ENCODE assay signal across 29 cellular contexts in the genomic region with DNA sequence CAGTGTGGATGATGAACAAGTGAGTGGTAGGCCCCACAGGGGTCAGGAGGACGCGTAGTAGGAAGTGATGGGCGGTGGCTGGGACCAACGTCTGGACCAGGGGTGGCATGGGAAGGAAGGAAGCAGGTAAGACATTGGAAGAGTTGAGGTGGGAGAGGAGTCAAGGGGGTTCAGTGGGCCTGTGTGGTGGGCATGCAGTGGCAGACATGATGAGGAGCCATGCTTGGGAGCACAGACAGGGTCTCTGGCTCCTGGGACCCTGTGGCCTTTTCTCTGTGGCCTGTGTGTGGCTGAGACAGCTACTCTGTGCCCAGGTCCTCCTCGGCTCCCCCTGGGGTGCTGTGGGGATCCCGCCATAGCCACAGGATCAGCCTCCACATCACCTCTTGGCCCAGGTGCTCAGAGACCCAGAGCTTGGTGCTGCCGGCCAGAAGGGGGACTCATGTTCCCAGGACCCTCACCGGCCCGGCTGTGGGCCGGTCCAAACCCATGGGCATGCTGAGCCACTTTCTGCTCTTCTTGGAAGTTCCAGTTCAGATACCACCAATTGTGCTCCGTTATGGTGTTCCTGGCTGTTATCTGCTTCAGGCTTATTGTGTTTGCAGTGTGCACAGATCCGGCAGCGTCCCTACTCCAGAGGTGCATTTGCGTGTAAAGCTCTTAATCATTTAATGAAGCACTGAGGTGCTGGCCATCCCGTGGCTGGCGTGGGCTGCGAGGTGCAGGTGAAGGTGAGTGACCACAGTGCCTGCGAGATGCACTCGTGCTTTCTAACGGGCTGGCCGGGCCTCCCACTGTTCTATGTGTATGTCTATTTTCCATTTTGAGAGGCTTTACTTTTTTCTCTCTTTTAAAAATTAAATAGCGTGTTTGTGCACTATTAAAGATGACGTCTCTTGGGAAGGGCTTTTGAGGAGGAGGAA.
"Had no signal": no experiment of that assay in that cellular context is flagged by ENCODE, and none has a peak within 500 bp of the region (broad histone marks: within the 10 kb centered on the region; RNA-seq: fewer than 3 reads in every experiment).

No MANE protein-coding gene starts in this region.

- H3K9me3 ChIP-seq: SJCRH30 had no signal

- H3K27me3 ChIP-seq: SJCRH30 had no signal

- H3K36me3 ChIP-seq: brain microvascular endothelial cell, MG63, SJCRH30, WERI-Rb-1 had no signal

- H3K4me1 ChIP-seq: SJCRH30 had no signal

- H3K36me3 Mint-ChIP-seq: activated naive CD8-positive, alpha-beta T cell treated with anti-CD3 and anti-CD28 coated beads for 36 hours had no signal

- ATAC-seq: activated CD8-positive, alpha-beta T cell treated with anti-CD3 and anti-CD28 coated beads, Interleukin-2, amount 10 ng/mL, durations not matched to agents 7 days and 5 days; activated T-cell treated with anti-CD3 and anti-CD28 coated beads, Interleukin-2, amount 50 U/mL, for 72 hours; activated T-helper 17 cell treated with anti-CD3 and anti-CD28 coated beads, Interleukin-2, amount 50 U/mL, for 72 hours; Panc1 had no signal

- H3K4me1 Mint-ChIP-seq: activated naive CD8-positive, alpha-beta T cell treated with anti-CD3 and anti-CD28 coated beads for 36 hours; activated T-helper 17 cell treated with anti-CD3 and anti-CD28 coated beads, Interleukin-2, amount 50 U/mL, for 72 hours had no signal

- H3K27ac Mint-ChIP-seq: activated CD8-positive, alpha-beta T cell treated with anti-CD3 and anti-CD28 coated beads, Interleukin-2, amount 10 ng/mL, durations not matched to agents 7 days and 5 days; activated naive CD8-positive, alpha-beta T cell treated with anti-CD3 and anti-CD28 coated beads for 36 hours; activated T-cell treated with anti-CD3 and anti-CD28 coated beads, Interleukin-2, amount 50 U/mL, for 72 hours; activated T-helper 17 cell treated with anti-CD3 and anti-CD28 coated beads, Interleukin-2, amount 50 U/mL, for 72 hours had no signal

- H3K4me3 ChIP-seq: MG63, SJCRH30, SK-N-MC had no signal

- DNase-seq: activated CD4-positive, alpha-beta T cell treated with anti-CD3 and anti-CD28 coated beads for 1 hour; activated CD4-positive, alpha-beta T cell treated with anti-CD3 and anti-CD28 coated beads for 48 hours; activated CD4-positive, CD25-positive, alpha-beta regulatory T cell; activated CD8-positive, alpha-beta memory T cell treated with anti-CD3 and anti-CD28 coated beads, Interleukin-2, amount 50 U/mL, for 48 hours; activated CD8-positive, alpha-beta T cell treated with anti-CD3 and anti-CD28 coated beads, Interleukin-2, amount 10 ng/mL, durations not matched to agents 7 days and 5 days; activated effector memory CD4-positive, alpha-beta T cell treated with anti-CD3 and anti-CD28 coated beads, Interleukin-2, amount 50 U/mL, for 16 hours; activated naive CD4-positive, alpha-beta T cell; activated naive CD4-positive, alpha-beta T cell treated with anti-CD3 and anti-CD28 coated beads, Interleukin-2, amount 50 U/mL, for 16 hours; activated naive CD8-positive, alpha-beta T cell treated with anti-CD3 and anti-CD28 coated beads for 36 hours; activated T-cell treated with anti-CD3 and anti-CD28 coated beads, Interleukin-2, amount 50 U/mL, for 72 hours; amniotic stem cell; aorta; brain microvascular endothelial cell; Kasumi-1; KG1; MG63; NCI-H1092; NCI-H1436 treated with DMSO at 0.1 percent for 48 hours; NCI-H1694 treated with DMSO at 0.1 percent for 48 hours; NCI-H2029; NCI-H345; NCI-H524 treated with DMSO at 0.1 percent for 48 hours; SHP77; SJCRH30; T1000; WERI-Rb-1 had no signal

- H3K27ac ChIP-seq: brain microvascular endothelial cell, SJCRH30, SK-N-MC, WERI-Rb-1 had no signal

- H3K9me3 Mint-ChIP-seq: activated naive CD8-positive, alpha-beta T cell treated with anti-CD3 and anti-CD28 coated beads for 36 hours; activated T-cell treated with anti-CD3 and anti-CD28 coated beads, Interleukin-2, amount 50 U/mL, for 72 hours; activated T-helper 17 cell treated with anti-CD3 and anti-CD28 coated beads, Interleukin-2, amount 50 U/mL, for 72 hours had no signal

- H3K4me3 Mint-ChIP-seq: activated CD8-positive, alpha-beta T cell treated with anti-CD3 and anti-CD28 coated beads, Interleukin-2, amount 10 ng/mL, durations not matched to agents 7 days and 5 days; activated naive CD8-positive, alpha-beta T cell treated with anti-CD3 and anti-CD28 coated beads for 36 hours; activated T-cell treated with anti-CD3 and anti-CD28 coated beads, Interleukin-2, amount 50 U/mL, for 72 hours; activated T-helper 17 cell treated with anti-CD3 and anti-CD28 coated beads, Interleukin-2, amount 50 U/mL, for 72 hours had no signal
